In the genomic region with DNA sequence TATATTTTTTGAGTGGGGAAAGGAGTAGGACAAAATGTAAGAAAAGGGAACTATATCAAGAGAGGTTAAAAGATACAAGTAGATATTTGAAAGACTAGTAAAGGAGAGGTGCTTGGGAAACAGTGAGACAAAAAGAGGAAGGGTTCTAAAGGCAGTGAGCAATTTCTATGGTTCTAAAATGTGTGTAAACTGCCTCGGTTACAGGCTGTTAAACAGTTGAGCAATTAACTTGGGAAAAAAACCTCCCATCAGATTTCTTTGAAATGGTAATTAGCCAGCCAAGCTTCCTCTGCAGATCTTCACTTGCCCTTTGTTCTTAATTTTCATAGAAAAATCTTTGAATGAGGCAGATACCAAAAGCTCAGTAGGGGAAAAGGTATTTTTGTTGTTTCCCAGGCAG, we compare ENCODE assay signal across 23 cellular contexts.
DNase-seq lines count a peak whose midpoint lies in the region; ATAC-seq lines count a peak whose summit lies in the region.
"Had no signal": no experiment of that assay in that cellular context is flagged by ENCODE, and none has a peak within 500 bp of the region (broad histone marks: within the 10 kb centered on the region; RNA-seq: fewer than 3 reads in every experiment).

No MANE protein-coding gene starts in this region.

- H3K36me3 ChIP-seq in HUES64 (ENCODE audit: insufficient read depth, low read length): no peaks in the 10 kb centered on the region
- no peaks in the 10 kb centered on the region for H3K36me3 ChIP-seq in NT2/D1 (ENCODE audit: insufficient read depth, insufficient read length, low read length)
- H3K36me3 ChIP-seq in iPS-20b (ENCODE audit: insufficient read depth, low read depth, low read length): no peaks in the 10 kb centered on the region
- H3K36me3 ChIP-seq: WERI-Rb-1 had no signal

- peak overlapping the region; percentile 49; the same call in 1 of the 2 replicates for H3K9ac ChIP-seq in HUES64 (ENCODE audit: low read depth, low read length)
- no peak overlapping the region for H3K9ac ChIP-seq in NT2/D1 (ENCODE audit: insufficient read length, low read depth)
- peak overlapping the region; percentile 28; the same call in 1 of the 2 replicates for H3K9ac ChIP-seq in iPS-20b (ENCODE audit: low read depth, low read length)

- peaks cover 31% of the 10 kb centered on the region for H3K4me1 ChIP-seq in HUES64 (ENCODE audit: insufficient read depth, low read length)
- no peaks in the 10 kb centered on the region for H3K4me1 ChIP-seq in NT2/D1 (ENCODE audit: insufficient read depth, insufficient read length)
- H3K4me1 ChIP-seq in iPS-20b (ENCODE audit: insufficient read depth, low read length): peaks cover 17% of the 10 kb centered on the region; the same call in 1 of the 2 replicates
- H3K4me1 ChIP-seq: testis had no signal

- peak overlapping the region; percentile 56; the same call in 1 of the 2 replicates for H3K27ac ChIP-seq in HUES64 (ENCODE audit: low read depth, low read length)
- H3K27ac ChIP-seq in iPS-20b (ENCODE audit: low read length): no peak overlapping the region
- H3K27ac ChIP-seq: coronary artery, testis, WERI-Rb-1 had no signal

- no peak for ATAC-seq in HG02763 (IDR thresholded peaks at IDR 0.05; ENCODE audit: unreplicated experiment)
- no peak for ATAC-seq in GM21576 (IDR thresholded peaks at IDR 0.05; ENCODE audit: unreplicated experiment)
- ATAC-seq in HG03432 (IDR thresholded peaks at IDR 0.05; ENCODE audit: unreplicated experiment): no peak
- ATAC-seq: left lobe of liver; natural killer cell treated with Interleukin-12 subunit alpha and Interleukin-12 subunit beta and Interleukin-15 and Interleukin-18, amount 100 ng/mL, for 72 hours; stimulated activated memory B cell treated with anti-CD40 and anti-IgM and Interleukin-4, amounts not matched to agents 10 μg/mL and 1 μg/mL and 100 μg/mL, for 72 hours had no signal

- WGBS in HUES64: 0% methylated on average over 1 of the region's 1 CpG

- H3K27me3 ChIP-seq in HUES64 (ENCODE audit: insufficient read depth, low read length): no peaks in the 10 kb centered on the region
- no peaks in the 10 kb centered on the region for H3K27me3 ChIP-seq in NT2/D1 (ENCODE audit: insufficient read depth, insufficient read length)
- H3K27me3 ChIP-seq in iPS-20b (ENCODE audit: insufficient read depth, low read length): no peaks in the 10 kb centered on the region
- H3K27me3 ChIP-seq: testis had no signal

- DNase-seq in ELF-1 (ENCODE audit: low read depth, low spot score) (peak; percentile 10), NT2/D1 (ENCODE audit: low read depth, low spot score) (peak; percentile 47)
- DNase-seq in stimulated activated CD4-positive, alpha-beta T cell treated with anti-CD3 and anti-CD28 coated beads, Interleukin-12 subunit alpha, Interleukin-12 subunit beta, amount 100 ng/mL, for 4 hours: no peak
- DNase-seq: activated CD8-positive, alpha-beta memory T cell treated with anti-CD3 and anti-CD28 coated beads, Interleukin-2, amount 50 U/mL, for 48 hours; CD4-positive, CD25-positive, alpha-beta regulatory T cell; DMS53; midbrain; NCI-H2081; NCI-H510A; posterior cingulate gyrus; SHP77; stimulated activated CD4-positive, alpha-beta T cell treated with anti-CD3 and anti-CD28 coated beads, Interleukin-1b, Interleukin-23, amount 100 ng/mL, for 48 hours; testis; WERI-Rb-1 had no signal

- peaks cover 27% of the 10 kb centered on the region for H3K9me3 ChIP-seq in HUES64 (ENCODE audit: insufficient read depth, low read depth, low read length)
- peaks cover 35% of the 10 kb centered on the region for H3K9me3 ChIP-seq in NT2/D1 (ENCODE audit: insufficient read depth, low read length)
- peaks cover 28% of the 10 kb centered on the region for H3K9me3 ChIP-seq in iPS-20b (ENCODE audit: insufficient read depth, low read depth, low read length)
- H3K9me3 ChIP-seq: testis had no signal

- peak overlapping the region; percentile 27 for H3K4me3 ChIP-seq in HUES64 (ENCODE audit: low read length)
- no peak overlapping the region for H3K4me3 ChIP-seq in NT2/D1 (ENCODE audit: insufficient read length, low read depth)
- H3K4me3 ChIP-seq in iPS-20b (ENCODE audit: low read length): peak overlapping the region; percentile 31; the same call in 1 of the 2 replicates
- H3K4me3 ChIP-seq: coronary artery, testis had no signal
